ENCODE assay signal across 21 cellular contexts in the genomic region with DNA sequence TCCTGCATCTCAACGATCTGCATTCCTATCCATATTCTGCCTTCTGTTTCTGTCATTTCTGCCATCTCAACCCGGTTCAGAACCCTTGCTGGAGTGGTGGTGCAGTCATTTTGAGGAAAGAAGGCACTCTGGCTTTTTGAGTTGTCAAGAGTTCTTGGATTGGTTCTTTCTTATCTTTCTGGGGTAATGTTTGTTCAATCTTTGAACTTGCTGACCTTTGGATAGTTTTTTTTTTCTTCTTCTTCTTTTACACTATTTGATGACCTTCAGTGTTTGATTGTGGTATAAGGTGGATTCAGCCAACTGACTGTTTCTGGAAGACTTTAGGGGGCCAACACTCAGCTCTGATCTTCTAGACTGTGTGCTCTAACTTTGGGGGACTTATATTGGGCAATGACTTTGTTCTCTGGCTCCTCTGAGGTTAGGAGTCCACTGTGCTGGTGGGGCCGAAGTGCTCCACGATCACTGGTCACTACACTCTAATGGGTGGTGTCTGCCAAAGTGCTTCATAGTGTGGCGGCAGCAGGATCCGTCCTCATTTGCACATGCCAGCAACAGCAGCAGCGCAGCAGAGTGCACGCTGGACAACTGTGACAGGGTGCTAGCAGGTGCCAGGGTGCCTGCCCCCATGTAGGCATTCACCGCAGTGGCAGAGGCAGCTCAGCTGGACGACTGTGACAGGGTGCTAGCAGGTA.
A peak's percentile ranks its signal among the peaks of the same experiment; 100 is the strongest.
DNase-seq lines count a peak whose midpoint lies in the region; ATAC-seq, FAIRE-seq and TF ChIP-seq lines count a peak whose summit lies in the region.
"Had no signal": no experiment of that assay in that cellular context is flagged by ENCODE, and none has a peak within 500 bp of the region (broad histone marks: within the 10 kb centered on the region; RNA-seq: fewer than 3 reads in every experiment).

No MANE protein-coding gene starts in this region.

- H3K36me3 Mint-ChIP-seq in progenitor cell of endocrine pancreas (ENCODE audit: insufficient read depth) = peaks cover 33% of the 10 kb centered on the region
- H3K36me3 Mint-ChIP-seq in activated naive CD4-positive, alpha-beta T cell treated with anti-CD3 and anti-CD28 coated beads, Interleukin-2, amount 10 ng/mL, durations not matched to agents 7 days and 5 days = peaks cover 5% of the 10 kb centered on the region

- H3K36me3 ChIP-seq in bronchial epithelial cell (ENCODE audit: control insufficient read depth, insufficient read depth, low read length) (no peaks in the 10 kb centered on the region), liver (ENCODE audit: control insufficient read depth in 4 of 4, insufficient read depth in 3 of 4, low read depth in 1 of 4, low read length in 3 of 4) (peaks cover 0 to 1% (median 0%) of the 10 kb centered on the region in 4 donors)
- H3K36me3 ChIP-seq: BE2C had no signal

- TF ChIP-seq CTCF in bronchial epithelial cell (IDR thresholded peaks at IDR 0.05; ENCODE audit: insufficient read depth, low read length, severe bottlenecking) (no peak), liver (IDR thresholded peaks at IDR 0.05; ENCODE audit: low read depth, low read length, missing input control) (no peak), progenitor cell of endocrine pancreas (IDR thresholded peaks at IDR 0.05; ENCODE audit: unreplicated experiment) (no peak), omental fat pad (IDR thresholded peaks at IDR 0.05) (no peak)

- peak overlapping the region; percentile 7 for H3K27ac Mint-ChIP-seq in progenitor cell of endocrine pancreas
- H3K27ac Mint-ChIP-seq in activated naive CD4-positive, alpha-beta T cell treated with anti-CD3 and anti-CD28 coated beads, Interleukin-2, amount 10 ng/mL, durations not matched to agents 7 days and 5 days = no peak overlapping the region
- H3K27ac Mint-ChIP-seq: CD4-positive, CD25-positive, alpha-beta regulatory T cell; CD8-positive, alpha-beta memory T cell; H9 had no signal

- ATAC-seq in omental fat pad (ENCODE audit: low FRiP score) = no peak

- TF ChIP-seq RAD21 in liver (IDR thresholded peaks at IDR 0.05) = no peak

- H3K9me3 Mint-ChIP-seq in progenitor cell of endocrine pancreas (ENCODE audit: low read depth) = peaks cover 29% of the 10 kb centered on the region
- H3K9me3 Mint-ChIP-seq in activated naive CD4-positive, alpha-beta T cell treated with anti-CD3 and anti-CD28 coated beads, Interleukin-2, amount 10 ng/mL, durations not matched to agents 7 days and 5 days = no peaks in the 10 kb centered on the region
- H3K9me3 Mint-ChIP-seq: CD8-positive, alpha-beta memory T cell had no signal

- H3K27ac ChIP-seq in liver (ENCODE audit: low read depth in 1 of 2, low read length in 2 of 2) = no peak overlapping the region

- no peak overlapping the region for H3K9ac ChIP-seq in liver (ENCODE audit: low read depth in 1 of 2, low read length in 2 of 2)

- no peak overlapping the region for H3K4me3 ChIP-seq in bronchial epithelial cell (ENCODE audit: low read depth, low read length)
- H3K4me3 ChIP-seq in liver (ENCODE audit: low read depth in 1 of 3, low read length in 3 of 3) = no peak overlapping the region

- H3K4me1 Mint-ChIP-seq in progenitor cell of endocrine pancreas (ENCODE audit: low read depth) = peaks cover 14% of the 10 kb centered on the region
- H3K4me1 Mint-ChIP-seq in activated naive CD4-positive, alpha-beta T cell treated with anti-CD3 and anti-CD28 coated beads, Interleukin-2, amount 10 ng/mL, durations not matched to agents 7 days and 5 days = no peaks in the 10 kb centered on the region

- CTCF ChIA-PET in activated naive CD4-positive, alpha-beta T cell treated with anti-CD3 and anti-CD28 coated beads, Interleukin-2, amount 10 ng/mL, durations not matched to agents 7 days and 5 days (lab: Charles Lee) = no interaction called here

- H3K27me3 ChIP-seq in bronchial epithelial cell (ENCODE audit: control insufficient read depth, insufficient read depth, low read length) = no peaks in the 10 kb centered on the region
- H3K27me3 ChIP-seq in liver (ENCODE audit: control insufficient read depth in 4 of 4, insufficient read depth in 4 of 4, low read length in 3 of 4) = no peaks in the 10 kb centered on the region
- H3K27me3 ChIP-seq: BE2C had no signal

- WGBS in liver = 50% methylated on average over 10 of the region's 10 CpGs

- peaks cover 1 to 20% (median 10%) of the 10 kb centered on the region in 4 donors for H3K4me1 ChIP-seq in liver (ENCODE audit: control insufficient read depth in 4 of 4, insufficient read depth in 4 of 4, low read length in 3 of 4)
- H3K4me1 ChIP-seq: BE2C had no signal

- no peak overlapping the region for H3K4me3 Mint-ChIP-seq in progenitor cell of endocrine pancreas (ENCODE audit: low read depth)
- no peak overlapping the region for H3K4me3 Mint-ChIP-seq in activated naive CD4-positive, alpha-beta T cell treated with anti-CD3 and anti-CD28 coated beads, Interleukin-2, amount 10 ng/mL, durations not matched to agents 7 days and 5 days
- H3K4me3 Mint-ChIP-seq: CD4-positive, CD25-positive, alpha-beta regulatory T cell; CD8-positive, alpha-beta memory T cell; H9 had no signal

- FAIRE-seq in HTR-8/SVneo (lab: Jason Lieb, UNC) = peak; percentile 40
- FAIRE-seq in bronchial epithelial cell (lab: Jason Lieb, UNC) = peak; percentile 36
- FAIRE-seq: A204.1, D721Med, G401.6, GM12891, GM19239, H1 had no signal

- no peaks in the 10 kb centered on the region for H3K27me3 Mint-ChIP-seq in progenitor cell of endocrine pancreas
- no peaks in the 10 kb centered on the region for H3K27me3 Mint-ChIP-seq in activated naive CD4-positive, alpha-beta T cell treated with anti-CD3 and anti-CD28 coated beads, Interleukin-2, amount 10 ng/mL, durations not matched to agents 7 days and 5 days
- H3K27me3 Mint-ChIP-seq: CD4-positive, CD25-positive, alpha-beta regulatory T cell; CD8-positive, alpha-beta memory T cell had no signal

- H3K9me3 ChIP-seq in liver (ENCODE audit: control insufficient read depth in 4 of 4, low read length in 3 of 4) = no peaks in the 10 kb centered on the region
- H3K9me3 ChIP-seq: BE2C had no signal

- DNase-seq in HTR-8/SVneo (ENCODE audit: insufficient read length, low spot score) (no peak), bronchial epithelial cell (ENCODE audit: low read depth) (no peak), progenitor cell of endocrine pancreas (ENCODE audit: low spot score, unreplicated experiment) (no peak), occipital lobe (lab: John Stamatoyannopoulos, UW) (no peak), omental fat pad (ENCODE audit: low spot score) (no peak)
- no peak for DNase-seq in activated naive CD4-positive, alpha-beta T cell treated with anti-CD3 and anti-CD28 coated beads, Interleukin-2, amount 10 ng/mL, durations not matched to agents 7 days and 5 days
- DNase-seq: ACHN; BE2C; C1 segment of cervical spinal cord; CD4-positive, CD25-positive, alpha-beta regulatory T cell; CD8-positive, alpha-beta memory T cell; COR-L47; H9; IMR-90 had no signal

TF ChIP-seq in liver, 16 proteins besides CTCF, POLR2A, EP300 and RAD21 (continues in another document):
- TF ChIP-seq, protein P1, sequence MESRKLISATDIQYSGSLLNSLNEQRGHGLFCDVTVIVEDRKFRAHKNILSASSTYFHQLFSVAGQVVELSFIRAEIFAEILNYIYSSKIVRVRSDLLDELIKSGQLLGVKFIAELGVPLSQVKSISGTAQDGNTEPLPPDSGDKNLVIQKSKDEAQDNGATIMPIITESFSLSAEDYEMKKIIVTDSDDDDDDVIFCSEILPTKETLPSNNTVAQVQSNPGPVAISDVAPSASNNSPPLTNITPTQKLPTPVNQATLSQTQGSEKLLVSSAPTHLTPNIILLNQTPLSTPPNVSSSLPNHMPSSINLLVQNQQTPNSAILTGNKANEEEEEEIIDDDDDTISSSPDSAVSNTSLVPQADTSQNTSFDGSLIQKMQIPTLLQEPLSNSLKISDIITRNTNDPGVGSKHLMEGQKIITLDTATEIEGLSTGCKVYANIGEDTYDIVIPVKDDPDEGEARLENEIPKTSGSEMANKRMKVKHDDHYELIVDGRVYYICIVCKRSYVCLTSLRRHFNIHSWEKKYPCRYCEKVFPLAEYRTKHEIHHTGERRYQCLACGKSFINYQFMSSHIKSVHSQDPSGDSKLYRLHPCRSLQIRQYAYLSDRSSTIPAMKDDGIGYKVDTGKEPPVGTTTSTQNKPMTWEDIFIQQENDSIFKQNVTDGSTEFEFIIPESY (IDR thresholded peaks at IDR 0.05) = no peak
- TF ChIP-seq RXRA (IDR thresholded peaks at IDR 0.05) (peak; percentile 20 to 39), HNF4A (conservative IDR thresholded peaks at IDR 0.05) (peak; percentile 68 to 72), FOXA2 (IDR thresholded peaks at IDR 0.05) (no peak), YY1 (IDR thresholded peaks at IDR 0.05) (no peak), EGR1 (IDR thresholded peaks at IDR 0.05; ENCODE audit: low read depth in 2 of 2) (no peak), SP1 (IDR thresholded peaks at IDR 0.05) (peak; percentile 9), GABPA (IDR thresholded peaks at IDR 0.05 in 1 of 2, conservative IDR thresholded peaks at IDR 0.05 in 1 of 2) (no peak), NR2F2 (IDR thresholded peaks at IDR 0.05) (no peak), FOXA1 (IDR thresholded peaks at IDR 0.05) (no peak), HNF4G (IDR thresholded peaks at IDR 0.05) (no peak), JUND (IDR thresholded peaks at IDR 0.05) (peak in 1 of 2 donors; percentile 11)
- TF ChIP-seq, protein P2, sequence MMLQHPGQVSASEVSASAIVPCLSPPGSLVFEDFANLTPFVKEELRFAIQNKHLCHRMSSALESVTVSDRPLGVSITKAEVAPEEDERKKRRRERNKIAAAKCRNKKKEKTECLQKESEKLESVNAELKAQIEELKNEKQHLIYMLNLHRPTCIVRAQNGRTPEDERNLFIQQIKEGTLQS (IDR thresholded peaks at IDR 0.05) = no peak
